In genomic region chr15:23686466-23687142, GRCh38 we compare ENCODE assay signal across 10 cellular contexts. TPM values are rescaled to one million over a fixed set of nuclear protein-coding genes. Genes with fewer than 3 reads are reported as not detected.
DNase-seq lines count a peak whose midpoint lies in the region; ATAC-seq and TF ChIP-seq lines count a peak whose summit lies in the region.
"Had no signal": no experiment of that assay in that cellular context is flagged by ENCODE, and none has a peak within 500 bp of the region (broad histone marks: within the 10 kb centered on the region; RNA-seq: fewer than 3 reads in every experiment).

No MANE protein-coding gene starts in this region.

- POLR2A ChIA-PET in naive thymus-derived CD8-positive, alpha-beta T cell (lab: Charles Lee), result no interaction called here
- POLR2A ChIA-PET in HEK293T (lab: Yijun Ruan, JAX), result no interaction called here

- TF ChIP-seq CTCF in body of pancreas (IDR thresholded peaks at IDR 0.05) (no peak), gastrocnemius medialis (IDR thresholded peaks at IDR 0.05 in 4 of 5, conservative IDR thresholded peaks at IDR 0.05 in 1 of 5) (no peak)

- in situ Hi-C loops in gastrocnemius medialis (cut with MboI; ENCODE audit: low sequenced_read_pairs in 4 of 4), result no loop called here

- CTCF ChIA-PET in HEK293T (lab: Yijun Ruan, JAX), result no interaction called here

- H3K9me3 Mint-ChIP-seq in naive thymus-derived CD8-positive, alpha-beta T cell, result peaks cover 0 to 6% (median 0%) of the 10 kb centered on the region in 9 donors

- TF ChIP-seq POLR2A in body of pancreas (IDR thresholded peaks at IDR 0.05), result no peak
- TF ChIP-seq POLR2A in gastrocnemius medialis (IDR thresholded peaks at IDR 0.05), result no peak

- no peak overlapping the region for H3K27ac Mint-ChIP-seq in naive thymus-derived CD8-positive, alpha-beta T cell

- H3K27me3 ChIP-seq in body of pancreas (no peaks in the 10 kb centered on the region), gastrocnemius medialis (no peaks in the 10 kb centered on the region)

- no peak overlapping the region for H3K4me3 Mint-ChIP-seq in naive thymus-derived CD8-positive, alpha-beta T cell

- intact Hi-C loops in body of pancreas (cut with DNase I), result no loop called here
- intact Hi-C loops in gastrocnemius medialis (cut with DNase I; ENCODE audit: low total_unique reads), result no loop called here

- DNase-seq in body of pancreas (peak in 3 of 4 donors; percentile 3 to 12 (median 7)), gastrocnemius medialis (no peak), AG08396 (ENCODE audit: low spot score) (no peak), ureter (ENCODE audit: low spot score) (no peak), HEK293T (ENCODE audit: extremely low spot score) (no peak)
- no peak for DNase-seq in naive thymus-derived CD8-positive, alpha-beta T cell
- DNase-seq: NCI-H1105 treated with DMSO at 0.1 percent for 48 hours, T1000 had no signal

- H3K27ac ChIP-seq in body of pancreas (peak overlapping the region in 1 of 4 donors; percentile 12), gastrocnemius medialis (no peak overlapping the region)

- H3K9me3 ChIP-seq in body of pancreas, result no peaks in the 10 kb centered on the region
- peaks cover 2% of the 10 kb centered on the region for H3K9me3 ChIP-seq in iPS-18c (ENCODE audit: control insufficient read depth, insufficient read depth, low read length)
- no peaks in the 10 kb centered on the region for H3K9me3 ChIP-seq in gastrocnemius medialis

- no peaks in the 10 kb centered on the region for H3K36me3 Mint-ChIP-seq in naive thymus-derived CD8-positive, alpha-beta T cell

- no peaks in the 10 kb centered on the region for H3K4me1 Mint-ChIP-seq in naive thymus-derived CD8-positive, alpha-beta T cell

- H3K4me3 ChIP-seq in body of pancreas, result peak overlapping the region in 1 of 2 donors; percentile 4
- H3K4me3 ChIP-seq in iPS-18c (ENCODE audit: insufficient read depth, low read depth, low read length), result peak overlapping the region; percentile 45
- peak overlapping the region; percentile 21 to 45 (median 41) for H3K4me3 ChIP-seq in gastrocnemius medialis

- WGBS in body of pancreas, 2 donors, result 31% methylated on average over 47 of the region's 57 CpGs; no CpG with 5 or more reads in 1 of the 2 donors

- ATAC-seq in GM18868 (IDR thresholded peaks at IDR 0.05; ENCODE audit: unreplicated experiment), result peak; percentile 18
- peak; percentile 35 for ATAC-seq in body of pancreas
- peak in 1 of 2 donors; percentile 11 for ATAC-seq in gastrocnemius medialis
- no peak for ATAC-seq in naive thymus-derived CD8-positive, alpha-beta T cell

- peaks cover 0 to 13% (median 10%) of the 10 kb centered on the region in 5 donors for H3K27me3 Mint-ChIP-seq in naive thymus-derived CD8-positive, alpha-beta T cell

- no peaks in the 10 kb centered on the region for H3K36me3 ChIP-seq in body of pancreas (replicated peaks in 1 of 2; ENCODE audit: insufficient read depth in 1 of 2, low read depth in 2 of 2)
- H3K36me3 ChIP-seq in gastrocnemius medialis, result no peaks in the 10 kb centered on the region

- H3K4me1 ChIP-seq in body of pancreas, result peaks cover 23% of the 10 kb centered on the region
- no peaks in the 10 kb centered on the region for H3K4me1 ChIP-seq in gastrocnemius medialis

TF ChIP-seq in HEK293T, 16 proteins besides CTCF, POLR2A, EP300 and RAD21:
- no peak for TF ChIP-seq BHLHE40 (IDR thresholded peaks at IDR 0.05; ENCODE audit: borderline replicate concordance)
- no peak for TF ChIP-seq ARNT (IDR thresholded peaks at IDR 0.05)
- no peak for TF ChIP-seq SP1 (IDR thresholded peaks at IDR 0.05)
TF ChIP-seq in HEK293T: peak in this region for 0.

RNA-seq across cellular contexts. Expression of gene NDN, which starts 0.5 kb away (rescaled TPM):
- total RNA-seq in body of pancreas, result 10 to 100 TPM; 19.4 to 21.8 TPM
- total RNA-seq in gastrocnemius medialis, result 10 to 100 TPM in 3 of 4 donors, 1 to 10 TPM in 1; 8.9 to 12.4 (median 12.2) TPM
- total RNA-seq in naive thymus-derived CD8-positive, alpha-beta T cell, result not detected
- 1 to 10 TPM in 1 of 3 donors, under 1 TPM in 2; 0.22 to 1.4 (median 0.30) TPM for polyA plus RNA-seq in naive thymus-derived CD8-positive, alpha-beta T cell
- 36.1 TPM for total RNA-seq in ureter

RNA-seq across cellular contexts. Expression of gene MAGEL2, which starts 38.9 kb away (rescaled TPM):
- 1 to 10 TPM in 1 of 2 donors, under 1 TPM in 1; 0.26 to 2.0 TPM for total RNA-seq in body of pancreas
- under 1 TPM in 1 of 4 donors, not detected in 3; 0.09 TPM for total RNA-seq in gastrocnemius medialis
- not detected for total RNA-seq in naive thymus-derived CD8-positive, alpha-beta T cell
- not detected for polyA plus RNA-seq in naive thymus-derived CD8-positive, alpha-beta T cell
- total RNA-seq in ureter, result 0.70 TPM

Comparison
In these comparisons a context has a peak if more than half of its experiments do, and no peak if none do; other contexts are left out.
1. ATAC-seq: peak in GM18868 (single experiment) and body of pancreas (single experiment); none in naive thymus-derived CD8-positive, alpha-beta T cell (0 of 2).
2. DNase-seq: peak in body of pancreas (3 of 4); none in gastrocnemius medialis (0 of 2), AG08396 (single experiment), naive thymus-derived CD8-positive, alpha-beta T cell (0 of 10), ureter (single experiment) and HEK293T (single experiment).
3. RNA of gene NDN, which starts 0.5 kb away (total RNA-seq): 36.1 TPM in ureter (single experiment), 19.4 to 21.8 TPM in body of pancreas and 8.9 to 12.4 TPM in gastrocnemius medialis; not detected in naive thymus-derived CD8-positive, alpha-beta T cell; every median in the first group is over 4 times any median in the second.